Comparison of ENCODE assay signal across 14 cellular contexts in the genomic region with DNA sequence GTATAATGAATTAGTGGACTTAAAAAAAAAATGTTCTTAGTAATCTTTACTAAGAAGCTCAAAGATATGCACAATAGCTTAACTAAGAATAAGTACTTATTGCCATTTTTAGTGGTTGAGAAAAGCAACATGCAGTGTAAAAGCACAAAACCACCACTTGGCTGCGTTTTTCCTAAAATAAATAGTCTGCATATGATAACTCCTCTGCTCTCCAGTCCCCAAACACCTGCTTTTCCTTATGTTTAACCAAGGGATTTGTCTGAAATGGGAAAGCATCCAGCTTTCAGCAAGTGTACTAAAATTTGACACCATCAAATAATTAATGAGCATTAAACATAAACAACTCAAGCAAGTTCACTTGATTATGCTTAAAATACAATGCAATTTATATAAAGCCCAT. TPM values are rescaled to one million over a fixed set of nuclear protein-coding genes. Genes with fewer than 3 reads are reported as not detected.
DNase-seq lines count a peak whose midpoint lies in the region; ATAC-seq and TF ChIP-seq lines count a peak whose summit lies in the region.
"Had no signal": no experiment of that assay in that cellular context is flagged by ENCODE, and none has a peak within 500 bp of the region (broad histone marks: within the 10 kb centered on the region; RNA-seq: fewer than 3 reads in every experiment).

No MANE protein-coding gene starts in this region.

- ATAC-seq in CD8-positive, alpha-beta T cell, result no peak
- ATAC-seq in HG03432 (IDR thresholded peaks at IDR 0.05; ENCODE audit: unreplicated experiment), result no peak
- no peak for ATAC-seq in GM21717 (IDR thresholded peaks at IDR 0.05; ENCODE audit: unreplicated experiment)
- ATAC-seq: activated naive CD4-positive, alpha-beta T cell treated with anti-CD3 and anti-CD28 coated beads, Interleukin-2, amount 50 U/mL, for 72 hours; left cardiac atrium had no signal

- intact Hi-C loops in CD8-positive, alpha-beta T cell (cut with DNase I, micrococcal nuclease), result no loop called here
- intact Hi-C loops in OCI-LY7 (cut with micrococcal nuclease; ENCODE audit: unreplicated experiment), result no loop called here

- H3K9me3 ChIP-seq in CD8-positive, alpha-beta T cell (ENCODE audit: low read length), result no peaks in the 10 kb centered on the region
- H3K9me3 ChIP-seq in OCI-LY7 (ENCODE audit: low read length), result no peaks in the 10 kb centered on the region
- H3K9me3 ChIP-seq: tibial artery had no signal

- H3K4me2 ChIP-seq in OCI-LY7 (ENCODE audit: low read length), result no peak overlapping the region

- no peak for DNase-seq in CD8-positive, alpha-beta T cell
- DNase-seq in NCI-H1417 (lab: John Stamatoyannopoulos, UW), result peak in 2 of 3 experiments; percentile 19 to 78
- DNase-seq in OCI-LY7 (ENCODE audit: low spot score), result no peak
- DNase-seq in fibroblast of villous mesenchyme (ENCODE audit: low read depth), result peak; percentile 16
- no peak for DNase-seq in GOT3 (lab: John Stamatoyannopoulos, UW)
- no peak for DNase-seq in NCI-H82 (lab: John Stamatoyannopoulos, UW)
- DNase-seq: activated CD4-positive, CD25-positive, alpha-beta regulatory T cell; DND-41; left cardiac atrium; tibial artery had no signal

- H3K27me3 ChIP-seq in CD8-positive, alpha-beta T cell (ENCODE audit: insufficient read depth, low read length), result no peaks in the 10 kb centered on the region
- H3K27me3 ChIP-seq: tibial artery had no signal

- no peak overlapping the region for H2AFZ ChIP-seq in OCI-LY7 (ENCODE audit: low read length)

- H3K27ac ChIP-seq in CD8-positive, alpha-beta T cell (ENCODE audit: low read depth, low read length), result no peak overlapping the region
- no peak overlapping the region for H3K27ac ChIP-seq in OCI-LY7 (ENCODE audit: low read depth, low read length, poor library complexity, severe bottlenecking)

- CTCF ChIA-PET in CD8-positive, alpha-beta T cell (lab: Charles Lee), result no interaction called here
- CTCF ChIA-PET in OCI-LY7 (lab: Charles Lee; ENCODE audit: unreplicated experiment), result no interaction called here

- TF ChIP-seq CTCF in CD8-positive, alpha-beta T cell (IDR thresholded peaks at IDR 0.05), result no peak
- TF ChIP-seq CTCF in OCI-LY7 (conservative IDR thresholded peaks at IDR 0.05; ENCODE audit: low read length), result 0 out of 2 replicates have a peak, but pooled peaks have one; percentile 41
- no peak for TF ChIP-seq CTCF in fibroblast of villous mesenchyme (IDR thresholded peaks at IDR 0.05; ENCODE audit: insufficient read depth, low read depth, low read length)

- peaks cover 14% of the 10 kb centered on the region for H3K4me1 Mint-ChIP-seq in CD8-positive, alpha-beta T cell (ENCODE audit: low read depth)

- no peaks in the 10 kb centered on the region for H3K4me1 ChIP-seq in CD8-positive, alpha-beta T cell (ENCODE audit: insufficient read depth, low read length)
- peaks cover 17% of the 10 kb centered on the region for H3K4me1 ChIP-seq in OCI-LY7 (ENCODE audit: insufficient read depth, low read length, poor library complexity, severe bottlenecking)

- H3K36me3 Mint-ChIP-seq in CD8-positive, alpha-beta T cell, result peaks cover 83% of the 10 kb centered on the region

- H3K9me2 ChIP-seq in OCI-LY7 (ENCODE audit: insufficient read depth, low read length), result no peaks in the 10 kb centered on the region

- H3K36me3 ChIP-seq in CD8-positive, alpha-beta T cell (ENCODE audit: insufficient read depth, low read length), result peaks cover 53% of the 10 kb centered on the region
- peaks cover 100% of the 10 kb centered on the region for H3K36me3 ChIP-seq in OCI-LY7 (ENCODE audit: insufficient read depth, low read length)

- H3K27ac Mint-ChIP-seq in CD8-positive, alpha-beta T cell, result peak overlapping the region; percentile 28
- H3K27ac Mint-ChIP-seq: activated naive CD4-positive, alpha-beta T cell treated with anti-CD3 and anti-CD28 coated beads, Interleukin-2, amount 50 U/mL, for 72 hours had no signal

- BruUV-seq in OCI-LY7 (replicated peaks; lab: Mats Ljungman, UMichigan), result no TSS peak

- no peaks in the 10 kb centered on the region for H3K27me3 Mint-ChIP-seq in CD8-positive, alpha-beta T cell (ENCODE audit: low read depth)
- H3K27me3 Mint-ChIP-seq: central memory CD8-positive, alpha-beta T cell had no signal

- no peak overlapping the region for H3K4me3 ChIP-seq in CD8-positive, alpha-beta T cell (ENCODE audit: low read depth, low read length)
- H3K4me3 ChIP-seq in OCI-LY7 (ENCODE audit: low read depth, low read length, poor library complexity, severe bottlenecking), result no peak overlapping the region
- H3K4me3 ChIP-seq in fibroblast of villous mesenchyme (ENCODE audit: low read depth, low read length), result no peak overlapping the region
- H3K4me3 ChIP-seq: tibial artery had no signal

- peaks cover 5% of the 10 kb centered on the region; the same call in 1 of the 2 replicates for H3K79me2 ChIP-seq in OCI-LY7 (ENCODE audit: insufficient read depth, low read depth, low read length)

- POLR2A ChIA-PET in CD8-positive, alpha-beta T cell (lab: Charles Lee), result interaction anchor here (1.6 kb wide), 1 partner anchor 41 kb away, joined by 6 read pairs; a partner anchor contains a TSS
- POLR2A ChIA-PET in OCI-LY7 (lab: Charles Lee), result interaction anchor here (0.5 to 2.4 kb wide), 6 partner anchors 11 to 78 kb away, joined by 3 to 6 read pairs (median 4); no protein-coding TSS in a partner anchor

- peaks cover 13% of the 10 kb centered on the region; the same call in 1 of the 2 replicates for H4K20me1 ChIP-seq in OCI-LY7 (ENCODE audit: insufficient read depth, low read length)

- no peak overlapping the region for H3K4me3 Mint-ChIP-seq in CD8-positive, alpha-beta T cell
- H3K4me3 Mint-ChIP-seq: central memory CD8-positive, alpha-beta T cell had no signal

- no peaks in the 10 kb centered on the region for H3K9me3 Mint-ChIP-seq in CD8-positive, alpha-beta T cell
- H3K9me3 Mint-ChIP-seq: activated naive CD4-positive, alpha-beta T cell treated with anti-CD3 and anti-CD28 coated beads, Interleukin-2, amount 50 U/mL, for 72 hours; central memory CD8-positive, alpha-beta T cell had no signal

RNA-seq across cellular contexts. Expression of a gene that starts 41.4 kb away (rescaled TPM):
- total RNA-seq in CD8-positive, alpha-beta T cell, result 10 to 100 TPM; 93.5 to 96.0 TPM
- 132 and 146 TPM in 2 replicates for total RNA-seq in OCI-LY7 (2014; rRNA removed; shearing (Covaris generic))
- 151 and 196 TPM in 2 replicates for total RNA-seq in OCI-LY7 (2022)
- 30.3 and 38.4 TPM in 2 replicates for total RNA-seq in fibroblast of villous mesenchyme

RNA-seq across cellular contexts. Expression of a gene that starts 46.7 kb away (rescaled TPM):
- 1 to 10 TPM; 3.4 to 5.0 TPM for total RNA-seq in CD8-positive, alpha-beta T cell
- 54.2 and 66.1 TPM in 2 replicates for total RNA-seq in OCI-LY7 (2014; rRNA removed; shearing (Covaris generic))
- total RNA-seq in OCI-LY7 (2022) (49.4 and 57.2 TPM in 2 replicates), fibroblast of villous mesenchyme (40.9 and 59.6 TPM in 2 replicates)

Comparison
In these comparisons a context has a peak if more than half of its experiments do, and no peak if none do; other contexts are left out.
1. DNase-seq: peak in NCI-H1417 (2 of 3) and fibroblast of villous mesenchyme (single experiment); none in CD8-positive, alpha-beta T cell (0 of 7), OCI-LY7 (single experiment), GOT3 (single experiment) and NCI-H82 (single experiment).